In the genomic region with DNA sequence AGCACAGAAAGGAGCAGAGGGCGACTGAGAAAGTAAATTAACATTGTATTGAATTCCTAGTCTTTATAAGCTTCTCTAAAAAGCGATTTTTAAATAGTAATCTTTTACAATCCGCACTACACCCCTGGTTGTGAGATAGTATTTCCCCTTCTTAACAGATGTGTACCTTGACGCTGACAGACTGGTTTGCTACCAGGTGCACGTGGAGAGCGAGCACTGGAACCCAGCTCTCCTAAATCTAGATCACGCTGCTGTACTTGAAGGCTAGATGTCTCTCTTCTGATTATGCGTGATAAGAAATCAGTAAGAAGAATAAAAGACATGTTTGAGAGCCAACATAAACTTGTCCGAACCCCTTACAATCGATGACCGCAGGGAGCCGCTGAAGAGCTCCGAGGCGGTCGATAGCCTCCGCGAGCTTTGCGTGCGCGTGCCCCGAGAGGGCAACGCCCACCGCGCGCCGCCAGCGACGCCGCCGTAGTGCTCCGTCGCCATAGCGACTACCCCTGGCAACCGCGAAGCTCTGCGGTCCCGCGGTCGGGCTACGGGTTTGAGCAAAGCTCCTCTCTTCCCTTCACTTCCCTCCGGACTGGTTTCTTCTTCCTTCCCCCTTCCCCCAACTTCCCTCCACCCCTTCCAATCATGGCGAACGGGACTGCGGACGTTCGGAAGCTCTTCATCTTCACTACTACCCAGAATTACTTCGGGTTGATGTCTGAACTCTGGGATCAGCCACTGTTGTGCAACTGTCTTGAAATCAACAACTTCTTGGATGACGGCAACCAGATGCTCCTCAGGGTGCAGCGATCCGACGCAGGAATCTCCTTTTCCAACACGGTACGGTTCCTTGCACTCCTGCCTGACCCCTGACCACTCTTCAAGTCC, we compare ENCODE assay signal across 7 cellular contexts. TPM values are rescaled to one million over a fixed set of nuclear protein-coding genes. Genes with fewer than 3 reads are reported as not detected.
DNase-seq lines count a peak whose midpoint lies in the region; ATAC-seq and TF ChIP-seq lines count a peak whose summit lies in the region.

A gene with protein sequence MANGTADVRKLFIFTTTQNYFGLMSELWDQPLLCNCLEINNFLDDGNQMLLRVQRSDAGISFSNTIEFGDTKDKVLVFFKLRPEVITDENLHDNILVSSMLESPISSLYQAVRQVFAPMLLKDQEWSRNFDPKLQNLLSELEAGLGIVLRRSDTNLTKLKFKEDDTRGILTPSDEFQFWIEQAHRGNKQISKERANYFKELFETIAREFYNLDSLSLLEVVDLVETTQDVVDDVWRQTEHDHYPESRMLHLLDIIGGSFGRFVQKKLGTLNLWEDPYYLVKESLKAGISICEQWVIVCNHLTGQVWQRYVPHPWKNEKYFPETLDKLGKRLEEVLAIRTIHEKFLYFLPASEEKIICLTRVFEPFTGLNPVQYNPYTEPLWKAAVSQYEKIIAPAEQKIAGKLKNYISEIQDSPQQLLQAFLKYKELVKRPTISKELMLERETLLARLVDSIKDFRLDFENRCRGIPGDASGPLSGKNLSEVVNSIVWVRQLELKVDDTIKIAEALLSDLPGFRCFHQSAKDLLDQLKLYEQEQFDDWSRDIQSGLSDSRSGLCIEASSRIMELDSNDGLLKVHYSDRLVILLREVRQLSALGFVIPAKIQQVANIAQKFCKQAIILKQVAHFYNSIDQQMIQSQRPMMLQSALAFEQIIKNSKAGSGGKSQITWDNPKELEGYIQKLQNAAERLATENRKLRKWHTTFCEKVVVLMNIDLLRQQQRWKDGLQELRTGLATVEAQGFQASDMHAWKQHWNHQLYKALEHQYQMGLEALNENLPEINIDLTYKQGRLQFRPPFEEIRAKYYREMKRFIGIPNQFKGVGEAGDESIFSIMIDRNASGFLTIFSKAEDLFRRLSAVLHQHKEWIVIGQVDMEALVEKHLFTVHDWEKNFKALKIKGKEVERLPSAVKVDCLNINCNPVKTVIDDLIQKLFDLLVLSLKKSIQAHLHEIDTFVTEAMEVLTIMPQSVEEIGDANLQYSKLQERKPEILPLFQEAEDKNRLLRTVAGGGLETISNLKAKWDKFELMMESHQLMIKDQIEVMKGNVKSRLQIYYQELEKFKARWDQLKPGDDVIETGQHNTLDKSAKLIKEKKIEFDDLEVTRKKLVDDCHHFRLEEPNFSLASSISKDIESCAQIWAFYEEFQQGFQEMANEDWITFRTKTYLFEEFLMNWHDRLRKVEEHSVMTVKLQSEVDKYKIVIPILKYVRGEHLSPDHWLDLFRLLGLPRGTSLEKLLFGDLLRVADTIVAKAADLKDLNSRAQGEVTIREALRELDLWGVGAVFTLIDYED (N-terminal part only) (plus strand): TSS at position 494 of the 885 bp plus-strand sequence. CDS start 149 bp downstream, at position 643.

- TF ChIP-seq POLR2A in sigmoid colon (IDR thresholded peaks at IDR 0.05): no peak

- in situ Hi-C loops in astrocyte of the spinal cord (cut with HindIII; ENCODE audit: low sequenced_read_pairs): no loop called here

- H3K27ac ChIP-seq in sigmoid colon: peak within 1 kb of the TSS; percentile 65 to 82 (median 74)

- no peaks in the 10 kb centered on the region for H3K9me3 ChIP-seq in sigmoid colon

- no peak for TF ChIP-seq EP300 in sigmoid colon (IDR thresholded peaks at IDR 0.05)

- intact Hi-C loops in sigmoid colon (cut with DNase I): loop anchor here (2.0 kb wide), 1 partner anchor 16 kb away; the partner anchor contains the start of gene DCUN1D5

- H3K4me3 ChIP-seq in astrocyte of the spinal cord (ENCODE audit: low read depth, low read length) (peak within 1 kb of the TSS; percentile 94), sigmoid colon (peak within 1 kb of the TSS; percentile 50 to 67 (median 61))

- TF ChIP-seq CTCF in astrocyte of the spinal cord (IDR thresholded peaks at IDR 0.05; ENCODE audit: low read depth, low read length): peak; percentile 58
- peak in 2 of 4 experiments; percentile 33 to 39 for TF ChIP-seq CTCF in sigmoid colon (IDR thresholded peaks at IDR 0.05)

- peaks cover 0 to 23% (median 13%) of the 10 kb centered on the region in 4 donors for H3K4me1 ChIP-seq in sigmoid colon

- H3K27me3 ChIP-seq in sigmoid colon: no peaks in the 10 kb centered on the region

- ATAC-seq in GM18499 (IDR thresholded peaks at IDR 0.05; ENCODE audit: insufficient read depth, unreplicated experiment) (peak; percentile 97), HG02943 (IDR thresholded peaks at IDR 0.05; ENCODE audit: low read depth, unreplicated experiment) (peak; percentile 99)

- DNase-seq in NCI-H2029 (lab: John Stamatoyannopoulos, UW): peak; percentile 74
- DNase-seq in T1000 (lab: John Stamatoyannopoulos, UW): peak; percentile 78
- DNase-seq in astrocyte of the spinal cord (ENCODE audit: low read depth, low spot score): peak; percentile 93
- peak; percentile 82 for DNase-seq in iPS DF 4.7 (ENCODE audit: extremely low read depth, low spot score)
- DNase-seq in sigmoid colon: peak; percentile 91

- 1% methylated on average over 53 of the region's 53 CpGs for WGBS in sigmoid colon, 2 donors

- no peaks in the 10 kb centered on the region for H3K36me3 ChIP-seq in sigmoid colon

RNA-seq across cellular contexts. Expression of the gene that starts here (rescaled TPM):
- total RNA-seq in sigmoid colon: 10 to 100 TPM; 21.3 to 29.1 (median 25.3) TPM
- polyA plus RNA-seq in sigmoid colon: 1 to 10 TPM in 2 of 3 donors, under 1 TPM in 1; 0.46 to 2.6 (median 1.2) TPM

Comparison
In these comparisons a context has a peak if more than half of its experiments do, and no peak if none do; other contexts are left out.
1. Peak in every context shown above with its lines: DNase-seq, ATAC-seq, H3K4me3 ChIP-seq and H3K27ac ChIP-seq.